15 cellular contexts compared by ENCODE assay signal in genomic region chr2:176753752-176754474, GRCh38.
DNase-seq lines count a peak whose midpoint lies in the region; FAIRE-seq and TF ChIP-seq lines count a peak whose summit lies in the region.
"Had no signal": no experiment of that assay in that cellular context is flagged by ENCODE, and none has a peak within 500 bp of the region (broad histone marks: within the 10 kb centered on the region; RNA-seq: fewer than 3 reads in every experiment).

No MANE protein-coding gene starts in this region.

- H3K9me2 ChIP-seq in GM23248 (ENCODE audit: insufficient read depth) (no peaks in the 10 kb centered on the region), OCI-LY7 (ENCODE audit: insufficient read depth, low read length) (no peaks in the 10 kb centered on the region)

- WGBS in GM23248 (ENCODE audit: low coverage in 1 of 2, low lambda C conversion rate in 2 of 2, missing lambda C conversion rate in 2 of 2), 2 experiments, result 4 to 10% methylated on average over 2 of the region's 2 CpGs
- WGBS in suprapubic skin, result 36% methylated on average over 2 of the region's 2 CpGs
- WGBS in mesendoderm (ENCODE audit: extremely low coverage, insufficient coverage, low lambda C conversion rate), result no CpG with 5 or more reads among the region's 2 CpGs

- H3K4me3 ChIP-seq in GM23248 (no peak overlapping the region), OCI-LY7 (ENCODE audit: low read depth, low read length, poor library complexity, severe bottlenecking) (peak overlapping the region; percentile 19), suprapubic skin (no peak overlapping the region), mesendoderm (ENCODE audit: low read length) (no peak overlapping the region)
- H3K4me3 ChIP-seq: right lobe of liver had no signal

- TF ChIP-seq CTCF in OCI-LY7 (conservative IDR thresholded peaks at IDR 0.05; ENCODE audit: low read length), result no peak
- TF ChIP-seq CTCF in suprapubic skin (IDR thresholded peaks at IDR 0.05), result no peak

- intact Hi-C loops in OCI-LY7 (cut with micrococcal nuclease; ENCODE audit: unreplicated experiment), result no loop called here

- H3K9me3 ChIP-seq in GM23248 (ENCODE audit: low read depth), result no peaks in the 10 kb centered on the region
- H3K9me3 ChIP-seq in OCI-LY7 (ENCODE audit: low read length), result no peaks in the 10 kb centered on the region
- no peaks in the 10 kb centered on the region for H3K9me3 ChIP-seq in suprapubic skin
- H3K9me3 ChIP-seq: right lobe of liver had no signal

- H2AFZ ChIP-seq in GM23248 (peak overlapping the region; percentile 28; the same call in 1 of the 2 replicates), OCI-LY7 (ENCODE audit: low read length) (peak overlapping the region; percentile 62; the same call in 1 of the 2 replicates)

- no peak overlapping the region for H2BK120ac ChIP-seq in mesendoderm (ENCODE audit: low read depth, low read length)

- DNase-seq in GM23248, result peak; percentile 69
- peak; percentile 63 for DNase-seq in OCI-LY7 (ENCODE audit: low spot score)
- DNase-seq in foreskin melanocyte, result peak; percentile 19
- DNase-seq in suprapubic skin (ENCODE audit: low spot score in 2 of 2), result peak; percentile 76 to 80
- no peak for DNase-seq in stimulated activated CD8-positive, alpha-beta memory T cell treated with anti-CD3 and anti-CD28 coated beads, Interleukin-4, amount 100 ng/mL, for 48 hours
- no peak for DNase-seq in HTR-8/SVneo (ENCODE audit: insufficient read length, low spot score)
- no peak for DNase-seq in mesendoderm
- DNase-seq: activated CD4-positive, alpha-beta T cell treated with anti-CD3 and anti-CD28 coated beads, Interleukin-2, amount 10 ng/mL, durations not matched to agents 24 days and 14 days; DMS79; effector memory CD4-positive, alpha-beta T cell; naive thymus-derived CD8-positive, alpha-beta T cell; NCI-H2029 treated with DMSO at 0.1 percent for 48 hours; right lobe of liver; substantia nigra had no signal

- H3K36me3 ChIP-seq in GM23248 (ENCODE audit: low read depth) (no peaks in the 10 kb centered on the region), OCI-LY7 (ENCODE audit: insufficient read depth, low read length) (peaks cover 19% of the 10 kb centered on the region), suprapubic skin (no peaks in the 10 kb centered on the region), mesendoderm (ENCODE audit: control insufficient read depth, insufficient read depth, low read length) (no peaks in the 10 kb centered on the region)
- H3K36me3 ChIP-seq: right lobe of liver had no signal

- no peaks in the 10 kb centered on the region for H4K20me1 ChIP-seq in GM23248 (ENCODE audit: insufficient read depth)
- H4K20me1 ChIP-seq in OCI-LY7 (ENCODE audit: insufficient read depth, low read length), result no peaks in the 10 kb centered on the region

- H2BK5ac ChIP-seq in mesendoderm (ENCODE audit: low read length), result no peak overlapping the region

- CTCF ChIA-PET in OCI-LY7 (lab: Charles Lee; ENCODE audit: unreplicated experiment), result no interaction called here

- in situ Hi-C loops in GM23248 (cut with MboI), result no loop called here

- H3K27me3 ChIP-seq in GM23248 (replicated peaks; ENCODE audit: insufficient read depth) (no peaks in the 10 kb centered on the region), suprapubic skin (no peaks in the 10 kb centered on the region), mesendoderm (ENCODE audit: insufficient read depth, low read length, poor library complexity) (no peaks in the 10 kb centered on the region)

- peak overlapping the region; percentile 59 for H3K4me2 ChIP-seq in GM23248 (ENCODE audit: unreplicated experiment)
- peak overlapping the region; percentile 54 for H3K4me2 ChIP-seq in OCI-LY7 (ENCODE audit: low read length)
- H3K4me2 ChIP-seq in mesendoderm (ENCODE audit: low read length), result no peak overlapping the region
- H3K4me2 ChIP-seq: KMS-11 had no signal

- peaks cover 12% of the 10 kb centered on the region for H3K4me1 ChIP-seq in GM23248 (ENCODE audit: insufficient read depth)
- H3K4me1 ChIP-seq in OCI-LY7 (ENCODE audit: insufficient read depth, low read length, poor library complexity, severe bottlenecking), result peaks cover 86% of the 10 kb centered on the region
- peaks cover 9% of the 10 kb centered on the region for H3K4me1 ChIP-seq in suprapubic skin
- peaks cover 7% of the 10 kb centered on the region for H3K4me1 ChIP-seq in mesendoderm (ENCODE audit: control insufficient read depth, low read depth, low read length)
- H3K4me1 ChIP-seq: right lobe of liver had no signal

- POLR2A ChIA-PET in OCI-LY7 (lab: Charles Lee), result interaction anchor here (0.5 to 1.3 kb wide), 12 partner anchors 10 to 290 kb away, joined by 3 to 8 read pairs (median 3); no protein-coding TSS in a partner anchor

- H2BK15ac ChIP-seq in mesendoderm (replicated peaks; ENCODE audit: low read depth), result no peak overlapping the region

- peaks cover 4% of the 10 kb centered on the region; the same call in 1 of the 2 replicates for H3F3A ChIP-seq in GM23248 (ENCODE audit: insufficient read depth)

- no peak overlapping the region for H3K23ac ChIP-seq in mesendoderm (ENCODE audit: low read length)

- H4K5ac ChIP-seq in mesendoderm (ENCODE audit: low read length), result no peak overlapping the region

- H3K18ac ChIP-seq in mesendoderm (ENCODE audit: low read length), result no peak overlapping the region

- FAIRE-seq in HTR-8/SVneo (lab: Jason Lieb, UNC), result no peak

- no peak for TF ChIP-seq POLR2A in suprapubic skin (IDR thresholded peaks at IDR 0.05)

- H4K8ac ChIP-seq in mesendoderm (ENCODE audit: low read depth, low read length), result no peak overlapping the region

- no peak for TF ChIP-seq EP300 in suprapubic skin (IDR thresholded peaks at IDR 0.05)

- H3K79me1 ChIP-seq in mesendoderm (ENCODE audit: low read length), result no peaks in the 10 kb centered on the region

- no peak overlapping the region for H2AK5ac ChIP-seq in mesendoderm (ENCODE audit: low read length)

- H3K27ac ChIP-seq in GM23248 (peak overlapping the region; percentile 39), OCI-LY7 (ENCODE audit: low read depth, low read length, poor library complexity, severe bottlenecking) (peak overlapping the region; percentile 54), suprapubic skin (peak overlapping the region; percentile 46), mesendoderm (ENCODE audit: low read depth, low read length) (no peak overlapping the region)
- H3K27ac ChIP-seq: KMS-11, right lobe of liver had no signal

- H3K56ac ChIP-seq in mesendoderm (ENCODE audit: low read length), result no peak overlapping the region

- H3K9ac ChIP-seq in GM23248, result no peak overlapping the region
- no peak overlapping the region for H3K9ac ChIP-seq in mesendoderm (ENCODE audit: low read length)
- H3K9ac ChIP-seq: KMS-11 had no signal

- BruUV-seq in OCI-LY7 (replicated peaks; lab: Mats Ljungman, UMichigan), result no TSS peak

- H3K4ac ChIP-seq in mesendoderm (ENCODE audit: low read depth, low read length), result no peak overlapping the region

- H3K79me2 ChIP-seq in GM23248 (ENCODE audit: insufficient read depth), result no peaks in the 10 kb centered on the region
- no peaks in the 10 kb centered on the region for H3K79me2 ChIP-seq in OCI-LY7 (ENCODE audit: insufficient read depth, low read depth, low read length)
- H3K79me2 ChIP-seq in mesendoderm (ENCODE audit: control insufficient read depth, insufficient read depth, low read length), result no peaks in the 10 kb centered on the region

Comparison
In these comparisons a context has a peak if more than half of its experiments do, and no peak if none do; other contexts are left out.
1. DNase-seq: peak in GM23248 (single experiment), OCI-LY7 (single experiment), foreskin melanocyte (single experiment) and suprapubic skin (2 of 2); none in stimulated activated CD8-positive, alpha-beta memory T cell treated with anti-CD3 and anti-CD28 coated beads, Interleukin-4, amount 100 ng/mL, for 48 hours (single experiment), HTR-8/SVneo (single experiment) and mesendoderm (single experiment).